In genomic region chr19:3813473-3814392, GRCh38 we compare ENCODE assay signal across 14 cellular contexts. TPM values are rescaled to one million over a fixed set of nuclear protein-coding genes. Genes with fewer than 3 reads are reported as not detected.
DNase-seq lines count a peak whose midpoint lies in the region; ATAC-seq and TF ChIP-seq lines count a peak whose summit lies in the region.
"Had no signal": no experiment of that assay in that cellular context is flagged by ENCODE, and none has a peak within 500 bp of the region (broad histone marks: within the 10 kb centered on the region; RNA-seq: fewer than 3 reads in every experiment).

No MANE protein-coding gene starts in this region.

- peak overlapping the region; percentile 48 for H3K23ac ChIP-seq in neuronal stem cell (ENCODE audit: low read depth, low read length, poor library complexity)

- H2BK15ac ChIP-seq in neuronal stem cell (ENCODE audit: low read length), result no peak overlapping the region

- no peak overlapping the region for H2BK12ac ChIP-seq in neuronal stem cell (ENCODE audit: low read length)

- H3K4me1 ChIP-seq in neuronal stem cell (ENCODE audit: control insufficient read depth in 2 of 2, insufficient read depth in 1 of 2, low read depth in 1 of 2, low read length in 2 of 2) (peaks cover 2 to 3% of the 10 kb centered on the region in 2 donors), BE2C (no peaks in the 10 kb centered on the region)

- no peak overlapping the region for H3K14ac ChIP-seq in neuronal stem cell (ENCODE audit: low read length)

- no peak overlapping the region for H3K4me2 ChIP-seq in neuronal stem cell (ENCODE audit: insufficient read depth, low read length, poor library complexity, severe bottlenecking)

- no peak overlapping the region for H3K4ac ChIP-seq in neuronal stem cell (ENCODE audit: low read length)

- H3K9me3 ChIP-seq in KOPT-K1 (ENCODE audit: insufficient read depth, low read length, poor library complexity, severe bottlenecking) (no peaks in the 10 kb centered on the region), neuronal stem cell (replicated peaks in 1 of 2; ENCODE audit: control insufficient read depth in 2 of 2, insufficient read depth in 1 of 2, low read depth in 1 of 2, low read length in 2 of 2) (no peaks in the 10 kb centered on the region), BE2C (no peaks in the 10 kb centered on the region)
- H3K9me3 ChIP-seq: MG63 had no signal

- TF ChIP-seq CTCF in BE2C (IDR thresholded peaks at IDR 0.05; ENCODE audit: low read depth, low read length), result no peak

- WGBS in neuronal stem cell (ENCODE audit: extremely low coverage in 2 of 2, insufficient read length in 2 of 2, insufficient replicate concordance in 1 of 2), 2 donors, result no CpG with 5 or more reads among the region's 22 CpGs

- peaks cover 8% of the 10 kb centered on the region for H3K36me3 Mint-ChIP-seq in activated T-helper 17 cell treated with anti-CD3 and anti-CD28 coated beads, Interleukin-2, amount 50 U/mL, for 72 hours (ENCODE audit: low read depth)

- H3K27ac Mint-ChIP-seq in activated T-helper 17 cell treated with anti-CD3 and anti-CD28 coated beads, Interleukin-2, amount 50 U/mL, for 72 hours, result peak overlapping the region; percentile 99

- no peak overlapping the region for H2AFZ ChIP-seq in neuronal stem cell (ENCODE audit: low read length)

- H3K27me3 Mint-ChIP-seq in activated T-helper 17 cell treated with anti-CD3 and anti-CD28 coated beads, Interleukin-2, amount 50 U/mL, for 72 hours, result no peaks in the 10 kb centered on the region

- peak overlapping the region; percentile 86 for H3K4me3 Mint-ChIP-seq in activated T-helper 17 cell treated with anti-CD3 and anti-CD28 coated beads, Interleukin-2, amount 50 U/mL, for 72 hours

- no peaks in the 10 kb centered on the region for H3K79me1 ChIP-seq in neuronal stem cell (ENCODE audit: low read depth, low read length)

- H3K27me3 ChIP-seq in neuronal stem cell (ENCODE audit: control insufficient read depth in 3 of 3, insufficient read depth in 3 of 3, low read depth in 1 of 3, low read length in 3 of 3), result no peaks in the 10 kb centered on the region
- H3K27me3 ChIP-seq in BE2C, result no peaks in the 10 kb centered on the region
- H3K27me3 ChIP-seq: MG63 had no signal

- peaks cover 13% of the 10 kb centered on the region for H3K4me1 Mint-ChIP-seq in activated T-helper 17 cell treated with anti-CD3 and anti-CD28 coated beads, Interleukin-2, amount 50 U/mL, for 72 hours

- H4K91ac ChIP-seq in neuronal stem cell (ENCODE audit: low read depth, low read length, poor library complexity), result no peak overlapping the region

- peak overlapping the region; percentile 1 for H2AK5ac ChIP-seq in neuronal stem cell (ENCODE audit: low read depth, low read length)

- peak; percentile 22 for ATAC-seq in activated T-helper 17 cell treated with anti-CD3 and anti-CD28 coated beads, Interleukin-2, amount 50 U/mL, for 72 hours (replicated peaks)
- no peak for ATAC-seq in HG03469 (IDR thresholded peaks at IDR 0.05; ENCODE audit: unreplicated experiment)

- no peaks in the 10 kb centered on the region for H3K9me3 Mint-ChIP-seq in activated T-helper 17 cell treated with anti-CD3 and anti-CD28 coated beads, Interleukin-2, amount 50 U/mL, for 72 hours

- H3K36me3 ChIP-seq in KOPT-K1 (ENCODE audit: insufficient read depth, low read length) (no peaks in the 10 kb centered on the region), neuronal stem cell (replicated peaks in 1 of 2; ENCODE audit: control insufficient read depth in 2 of 2, insufficient read depth in 2 of 2, low read length in 2 of 2) (no peaks in the 10 kb centered on the region), BE2C (no peaks in the 10 kb centered on the region)
- H3K36me3 ChIP-seq: MG63 had no signal

- H3K4me3 ChIP-seq in neuronal stem cell (ENCODE audit: low read length in 2 of 2) (no peak overlapping the region), BE2C (ENCODE audit: low read depth, low read length) (no peak overlapping the region)
- H3K4me3 ChIP-seq: MG63 had no signal

- peak overlapping the region; percentile 62 for H3K27ac ChIP-seq in KOPT-K1 (ENCODE audit: low read depth, low read length, poor library complexity, severe bottlenecking)
- no peak overlapping the region for H3K27ac ChIP-seq in neuronal stem cell (replicated peaks; ENCODE audit: low read length)

- H2BK5ac ChIP-seq in neuronal stem cell (ENCODE audit: low read length), result no peak overlapping the region

- H3K18ac ChIP-seq in neuronal stem cell (ENCODE audit: low read length), result peak overlapping the region; percentile 59

- H3K9ac ChIP-seq in neuronal stem cell (ENCODE audit: low read depth, low read length, poor library complexity), result peak overlapping the region; percentile 38

- no peak overlapping the region for H2BK120ac ChIP-seq in neuronal stem cell (ENCODE audit: low read depth, low read length)

- DNase-seq in neuronal stem cell (ENCODE audit: low spot score), result no peak
- no peak for DNase-seq in NOMO-1 treated with dmso at 0.1 percent for 144 hours (lab: John Stamatoyannopoulos, UW; ENCODE audit: unreplicated experiment)
- DNase-seq in BE2C, result no peak
- DNase-seq: mammary epithelial cell; MG63; NCI-H345; posterior cingulate gyrus; stimulated activated CD4-positive, alpha-beta T cell treated with anti-CD3 and anti-CD28 coated beads, Interleukin-4, amount 100 ng/mL, for 1 hour had no signal

- H4K8ac ChIP-seq in neuronal stem cell (ENCODE audit: low read depth, low read length), result no peak overlapping the region

RNA-seq across cellular contexts. Expression of gene MATK, which starts 27.6 kb away (rescaled TPM):
- 10 to 100 TPM; 14.8 to 17.1 TPM for total RNA-seq in activated T-helper 17 cell treated with anti-CD3 and anti-CD28 coated beads, Interleukin-2, amount 50 U/mL, for 72 hours
- 1.4 TPM for polyA plus RNA-seq in neuronal stem cell (2013, experiment 1 of 2)
- 1.6 TPM for polyA plus RNA-seq in neuronal stem cell (2013, experiment 2 of 2)
- polyA plus RNA-seq in BE2C (2012; ENCODE audit: insufficient read depth, insufficient read length, low read depth), result not detected
- total RNA-seq: endothelial cell of umbilical vein, mammary epithelial cell had no signal
- polyA plus RNA-seq: endothelial cell of umbilical vein, mammary epithelial cell had no signal

RNA-seq across cellular contexts. Expression of gene RAX2, which starts 41.7 kb away (rescaled TPM):
- not detected for total RNA-seq in activated T-helper 17 cell treated with anti-CD3 and anti-CD28 coated beads, Interleukin-2, amount 50 U/mL, for 72 hours
- 0.01 TPM for polyA plus RNA-seq in neuronal stem cell (2013, experiment 1 of 2)
- 0.03 TPM for polyA plus RNA-seq in neuronal stem cell (2013, experiment 2 of 2)
- polyA plus RNA-seq in BE2C (2012; ENCODE audit: insufficient read depth, insufficient read length, low read depth), result not detected
- total RNA-seq: endothelial cell of umbilical vein; mammary epithelial cell; subcutaneous adipose tissue; T-helper 1 cell treated with Interleukin-12 subunit alpha and Interleukin-12 subunit beta and Interleukin-4 antibody, amounts not matched to agents 30 ng/mL and 1 ng/mL, for 36 hours had no signal
- polyA plus RNA-seq: endothelial cell of umbilical vein, mammary epithelial cell had no signal

RNA-seq across cellular contexts. Expression of gene MRPL54, which starts 51.3 kb away (rescaled TPM):
- 10 to 100 TPM; 25.5 to 57.2 TPM for total RNA-seq in activated T-helper 17 cell treated with anti-CD3 and anti-CD28 coated beads, Interleukin-2, amount 50 U/mL, for 72 hours
- 39.9 TPM for polyA plus RNA-seq in neuronal stem cell (2013, experiment 1 of 2)
- 40.6 TPM for polyA plus RNA-seq in neuronal stem cell (2013, experiment 2 of 2)
- 237 TPM for polyA plus RNA-seq in BE2C (2012; ENCODE audit: insufficient read depth, insufficient read length, low read depth)

RNA-seq across cellular contexts. Expression of gene APBA3, which starts 52.2 kb away (rescaled TPM):
- 10 to 100 TPM; 49.3 to 75.0 TPM for total RNA-seq in activated T-helper 17 cell treated with anti-CD3 and anti-CD28 coated beads, Interleukin-2, amount 50 U/mL, for 72 hours
- 19.0 TPM for polyA plus RNA-seq in neuronal stem cell (2013, experiment 1 of 2)
- 17.8 TPM for polyA plus RNA-seq in neuronal stem cell (2013, experiment 2 of 2)
- polyA plus RNA-seq in BE2C (2012; ENCODE audit: insufficient read depth, insufficient read length, low read depth), result 50.5 TPM

RNA-seq across cellular contexts. Expression of gene ZFR2, which starts 55.1 kb away (rescaled TPM):
- 1 to 10 TPM in 1 of 2 donors, under 1 TPM in 1; 0.28 to 1.6 TPM for total RNA-seq in activated T-helper 17 cell treated with anti-CD3 and anti-CD28 coated beads, Interleukin-2, amount 50 U/mL, for 72 hours
- 12.5 TPM for polyA plus RNA-seq in neuronal stem cell (2013, experiment 1 of 2)
- 13.8 TPM for polyA plus RNA-seq in neuronal stem cell (2013, experiment 2 of 2)
- 0.68 TPM for polyA plus RNA-seq in BE2C (2012; ENCODE audit: insufficient read depth, insufficient read length, low read depth)
- total RNA-seq: endothelial cell of umbilical vein, mammary epithelial cell, subcutaneous adipose tissue had no signal
- polyA plus RNA-seq: endothelial cell of umbilical vein, mammary epithelial cell had no signal
